In genomic region chr6:162069995-162070394, GRCh38 we compare ENCODE assay signal across 19 cellular contexts.
"Had no signal": no experiment of that assay in that cellular context is flagged by ENCODE, and none has a peak within 500 bp of the region (broad histone marks: within the 10 kb centered on the region; RNA-seq: fewer than 3 reads in every experiment).

No MANE protein-coding gene starts in this region.

- H3K27ac Mint-ChIP-seq: dendritic cell treated with granulocyte-macrophage colony-stimulating factor and Interleukin-4, amounts not matched to agents 40 ng/mL and 50 ng/mL, for 4 days; effector memory CD8-positive, alpha-beta T cell; naive thymus-derived CD4-positive, alpha-beta T cell; nephron progenitor cell; type B pancreatic cell had no signal

- H3K4me1 Mint-ChIP-seq: central memory CD8-positive, alpha-beta T cell; naive thymus-derived CD4-positive, alpha-beta T cell had no signal

- H3K79me2 ChIP-seq: parathyroid adenoma had no signal

- H2AFZ ChIP-seq: parathyroid adenoma had no signal

- DNase-seq: effector memory CD8-positive, alpha-beta T cell; foreskin keratinocyte; head of caudate nucleus; hippocampal formation; left colon; mammary epithelial cell; naive thymus-derived CD4-positive, alpha-beta T cell; nephron progenitor cell; psoas muscle; sigmoid colon; small intestine; stimulated activated CD4-positive, alpha-beta T cell treated with anti-CD3 and anti-CD28 coated beads, Interleukin-12 subunit alpha, Interleukin-12 subunit beta, amount 100 ng/mL, for 4 hours; stimulated activated naive CD4-positive, alpha-beta T cell; thyroid gland had no signal

- H3K4me1 ChIP-seq: foreskin keratinocyte, parathyroid adenoma, psoas muscle, sigmoid colon, thyroid gland had no signal

- FAIRE-seq: small intestine, urothelium cell line had no signal

- H3K36me3 ChIP-seq: sigmoid colon, thyroid gland had no signal

- H3K27me3 ChIP-seq: foreskin keratinocyte, sigmoid colon, thyroid gland had no signal

- H3K27me3 Mint-ChIP-seq: central memory CD8-positive, alpha-beta T cell; dendritic cell treated with granulocyte-macrophage colony-stimulating factor and Interleukin-4, amounts not matched to agents 40 ng/mL and 50 ng/mL, for 4 days; effector memory CD8-positive, alpha-beta T cell; naive thymus-derived CD4-positive, alpha-beta T cell; type B pancreatic cell had no signal

- H3K27ac ChIP-seq: foreskin keratinocyte, parathyroid adenoma, psoas muscle, sigmoid colon, thyroid gland had no signal

- H3K9me3 ChIP-seq: thyroid gland had no signal

- H3K9ac ChIP-seq: parathyroid adenoma had no signal

- ATAC-seq: effector memory CD8-positive, alpha-beta T cell; foreskin keratinocyte; left colon; naive thymus-derived CD4-positive, alpha-beta T cell; psoas muscle had no signal

- H3K4me3 ChIP-seq: psoas muscle, sigmoid colon, thyroid gland had no signal

- H3K4me3 Mint-ChIP-seq: central memory CD8-positive, alpha-beta T cell; dendritic cell treated with granulocyte-macrophage colony-stimulating factor and Interleukin-4, amounts not matched to agents 40 ng/mL and 50 ng/mL, for 4 days; effector memory CD8-positive, alpha-beta T cell; naive thymus-derived CD4-positive, alpha-beta T cell; nephron progenitor cell; type B pancreatic cell had no signal
